Comparison of ENCODE assay signal across 13 cellular contexts in the genomic region with DNA sequence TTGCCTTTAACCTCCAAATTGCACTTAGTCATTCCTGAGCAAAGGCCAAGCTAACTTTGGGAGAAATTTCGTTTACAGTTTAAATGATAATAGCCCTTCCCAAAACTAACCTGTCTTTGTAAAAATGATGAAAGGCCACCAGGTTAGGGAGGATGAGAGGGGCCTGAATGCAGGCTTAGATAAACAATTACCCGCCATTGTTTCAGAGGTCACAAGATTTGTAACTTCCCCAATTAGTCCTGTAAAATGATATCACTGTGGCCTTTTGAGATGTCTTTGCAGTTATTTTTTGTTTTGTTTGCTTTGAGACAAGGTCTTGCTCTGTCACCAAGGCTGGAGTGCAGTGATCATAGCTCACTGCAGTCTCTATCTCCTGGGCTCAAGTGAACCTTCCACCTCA. TPM values are rescaled to one million over a fixed set of nuclear protein-coding genes. Genes with fewer than 3 reads are reported as not detected.
DNase-seq lines count a peak whose midpoint lies in the region; ATAC-seq and TF ChIP-seq lines count a peak whose summit lies in the region.
"Had no signal": no experiment of that assay in that cellular context is flagged by ENCODE, and none has a peak within 500 bp of the region (broad histone marks: within the 10 kb centered on the region; RNA-seq: fewer than 3 reads in every experiment).

No MANE protein-coding gene starts in this region.

- peak overlapping the region in 7 of 8 donors; percentile 66 to 90 (median 78) for H3K27ac ChIP-seq in spleen
- H3K27ac ChIP-seq in WERI-Rb-1: no peak overlapping the region
- H3K27ac ChIP-seq: SK-N-MC, testis had no signal

- ATAC-seq in activated naive CD4-positive, alpha-beta T cell treated with anti-CD3 and anti-CD28 coated beads, Interleukin-2, amount 50 U/mL, for 72 hours: no peak

- 22 to 76% (median 43%) methylated on average over 2 of the region's 2 CpGs for WGBS in spleen, 5 donors

- no peak for DNase-seq in activated T-cell treated with anti-CD3 and anti-CD28 coated beads, Interleukin-2, amount 50 U/mL, for 24 hours
- no peak for DNase-seq in activated T-cell treated with anti-CD3 and anti-CD28 coated beads for 4 hours
- DNase-seq in MV-4-11 (lab: John Stamatoyannopoulos, UW): peak; percentile 45
- no peak for DNase-seq in activated naive CD4-positive, alpha-beta T cell treated with anti-CD3 and anti-CD28 coated beads, Interleukin-2, amount 50 U/mL, for 72 hours (ENCODE audit: low spot score in 2 of 2)
- no peak for DNase-seq in spleen
- DNase-seq in type B pancreatic cell (ENCODE audit: extremely low spot score, unreplicated experiment): no peak
- no peak for DNase-seq in Ammon's horn (ENCODE audit: low spot score)
- no peak for DNase-seq in WERI-Rb-1
- DNase-seq: activated CD4-positive, CD25-positive, alpha-beta regulatory T cell treated with anti-CD3 and anti-CD28 coated beads, Interleukin-2, amount 50 U/mL, for 72 hours; NCI-H2171 treated with DMSO at 0.1 percent for 48 hours; testis had no signal

- H3K27me3 Mint-ChIP-seq in activated T-cell treated with anti-CD3 and anti-CD28 coated beads, Interleukin-2, amount 50 U/mL, for 24 hours: no peaks in the 10 kb centered on the region
- peaks cover 21% of the 10 kb centered on the region for H3K27me3 Mint-ChIP-seq in type B pancreatic cell

- peak overlapping the region in 1 of 8 donors; percentile 30 for H3K4me3 ChIP-seq in spleen
- H3K4me3 ChIP-seq in WERI-Rb-1 (ENCODE audit: low read depth, low read length): no peak overlapping the region
- H3K4me3 ChIP-seq: SK-N-MC, smooth muscle cell, testis had no signal

- peaks cover 72% of the 10 kb centered on the region for H3K4me1 Mint-ChIP-seq in activated T-cell treated with anti-CD3 and anti-CD28 coated beads, Interleukin-2, amount 50 U/mL, for 24 hours (ENCODE audit: low read depth)
- no peaks in the 10 kb centered on the region for H3K4me1 Mint-ChIP-seq in type B pancreatic cell (ENCODE audit: unreplicated experiment)

- TF ChIP-seq POLR2A in spleen (IDR thresholded peaks at IDR 0.05): no peak

- intact Hi-C loops in spleen (cut with DNase I; ENCODE audit: low total_unique reads): loop anchor here (5.0 kb wide), 1 partner anchor 38 kb away; no protein-coding TSS in a partner anchor

- H3K36me3 Mint-ChIP-seq in activated T-cell treated with anti-CD3 and anti-CD28 coated beads, Interleukin-2, amount 50 U/mL, for 24 hours (ENCODE audit: low read depth): peaks cover 8% of the 10 kb centered on the region
- H3K36me3 Mint-ChIP-seq in activated naive CD4-positive, alpha-beta T cell treated with anti-CD3 and anti-CD28 coated beads, Interleukin-2, amount 50 U/mL, for 72 hours: peaks cover 0 to 24% of the 10 kb centered on the region in 2 donors
- H3K36me3 Mint-ChIP-seq in type B pancreatic cell: no peaks in the 10 kb centered on the region

- H3K9me3 ChIP-seq in spleen (no peaks in the 10 kb centered on the region), WERI-Rb-1 (ENCODE audit: severe bottlenecking) (peaks cover 8% of the 10 kb centered on the region)
- H3K9me3 ChIP-seq: testis had no signal

- H3K27ac Mint-ChIP-seq in activated T-cell treated with anti-CD3 and anti-CD28 coated beads, Interleukin-2, amount 50 U/mL, for 24 hours: peak overlapping the region; percentile 100
- H3K27ac Mint-ChIP-seq in activated naive CD4-positive, alpha-beta T cell treated with anti-CD3 and anti-CD28 coated beads, Interleukin-2, amount 50 U/mL, for 72 hours: peak overlapping the region; percentile 89 to 91
- no peak overlapping the region for H3K27ac Mint-ChIP-seq in type B pancreatic cell

- H3K4me3 Mint-ChIP-seq in activated T-cell treated with anti-CD3 and anti-CD28 coated beads, Interleukin-2, amount 50 U/mL, for 24 hours: peak overlapping the region; percentile 8
- H3K4me3 Mint-ChIP-seq in type B pancreatic cell: no peak overlapping the region

- H3K27me3 ChIP-seq in spleen (replicated peaks in 1 of 7) (no peaks in the 10 kb centered on the region), WERI-Rb-1 (ENCODE audit: insufficient read depth, low read depth, severe bottlenecking) (no peaks in the 10 kb centered on the region)
- H3K27me3 ChIP-seq: testis had no signal

- H3K36me3 ChIP-seq in spleen (no peaks in the 10 kb centered on the region), WERI-Rb-1 (no peaks in the 10 kb centered on the region)

- peaks cover 6% of the 10 kb centered on the region for H3K9me3 Mint-ChIP-seq in activated T-cell treated with anti-CD3 and anti-CD28 coated beads, Interleukin-2, amount 50 U/mL, for 24 hours
- H3K9me3 Mint-ChIP-seq in activated naive CD4-positive, alpha-beta T cell treated with anti-CD3 and anti-CD28 coated beads, Interleukin-2, amount 50 U/mL, for 72 hours: peaks cover 0 to 4% of the 10 kb centered on the region in 2 donors
- peaks cover 4% of the 10 kb centered on the region for H3K9me3 Mint-ChIP-seq in type B pancreatic cell

- peaks cover 14 to 67% (median 50%) of the 10 kb centered on the region in 6 donors for H3K4me1 ChIP-seq in spleen
- H3K4me1 ChIP-seq: testis had no signal

- TF ChIP-seq CTCF in spleen (IDR thresholded peaks at IDR 0.05 in 8 of 11, conservative IDR thresholded peaks at IDR 0.05 in 3 of 11): no peak
- TF ChIP-seq CTCF in type B pancreatic cell (conservative IDR thresholded peaks at IDR 0.05): no peak
- TF ChIP-seq CTCF in WERI-Rb-1 (IDR thresholded peaks at IDR 0.05; ENCODE audit: low read depth, low read length): no peak

RNA-seq across cellular contexts. Expression of a gene that starts 26.3 kb away (rescaled TPM):
- total RNA-seq in activated naive CD4-positive, alpha-beta T cell treated with anti-CD3 and anti-CD28 coated beads, Interleukin-2, amount 50 U/mL, for 72 hours: 100 to 1,000 TPM; 107 to 139 TPM
- total RNA-seq in spleen: 10 to 100 TPM; 28.0 to 84.6 (median 56.7) TPM
- polyA plus RNA-seq in spleen: 10 to 100 TPM; 40.3 to 55.6 (median 45.6) TPM
- 59.3 and 67.1 TPM in 2 replicates for total RNA-seq in type B pancreatic cell (ENCODE audit: low replicate concordance)

RNA-seq across cellular contexts. Expression of a gene that starts 27.1 kb away (rescaled TPM):
- 10 to 100 TPM; 19.8 to 27.4 TPM for total RNA-seq in activated naive CD4-positive, alpha-beta T cell treated with anti-CD3 and anti-CD28 coated beads, Interleukin-2, amount 50 U/mL, for 72 hours
- total RNA-seq in spleen (10 to 100 TPM in 6 of 7 donors, 1 to 10 TPM in 1; 8.1 to 19.6 (median 12.9) TPM), type B pancreatic cell (ENCODE audit: low replicate concordance) (10.7 and 32.5 TPM in 2 replicates)
- polyA plus RNA-seq in spleen: 10 to 100 TPM; 11.5 to 15.6 (median 12.9) TPM

RNA-seq across cellular contexts. Expression of a gene that starts 40.7 kb away (rescaled TPM):
- total RNA-seq in activated naive CD4-positive, alpha-beta T cell treated with anti-CD3 and anti-CD28 coated beads, Interleukin-2, amount 50 U/mL, for 72 hours: 100 to 1,000 TPM; 493 to 574 TPM
- total RNA-seq in spleen (1,000 to 10,000 TPM; 1,072 to 2,111 (median 1,510) TPM), type B pancreatic cell (ENCODE audit: low replicate concordance) (50.8 and 109 TPM in 2 replicates)
- 100 to 1,000 TPM; 514 to 675 (median 646) TPM for polyA plus RNA-seq in spleen

RNA-seq across cellular contexts. Expression of a gene that starts 41.2 kb away (rescaled TPM):
- 10 to 100 TPM; 84.7 to 91.3 TPM for total RNA-seq in activated naive CD4-positive, alpha-beta T cell treated with anti-CD3 and anti-CD28 coated beads, Interleukin-2, amount 50 U/mL, for 72 hours
- total RNA-seq in spleen (10 to 100 TPM; 30.7 to 53.5 (median 34.5) TPM), type B pancreatic cell (ENCODE audit: low replicate concordance) (64.2 and 69.2 TPM in 2 replicates)
- polyA plus RNA-seq in spleen: 10 to 100 TPM; 12.8 to 27.7 (median 14.5) TPM
